ENCODE assay signal across 1 cellular context in the genomic region with DNA sequence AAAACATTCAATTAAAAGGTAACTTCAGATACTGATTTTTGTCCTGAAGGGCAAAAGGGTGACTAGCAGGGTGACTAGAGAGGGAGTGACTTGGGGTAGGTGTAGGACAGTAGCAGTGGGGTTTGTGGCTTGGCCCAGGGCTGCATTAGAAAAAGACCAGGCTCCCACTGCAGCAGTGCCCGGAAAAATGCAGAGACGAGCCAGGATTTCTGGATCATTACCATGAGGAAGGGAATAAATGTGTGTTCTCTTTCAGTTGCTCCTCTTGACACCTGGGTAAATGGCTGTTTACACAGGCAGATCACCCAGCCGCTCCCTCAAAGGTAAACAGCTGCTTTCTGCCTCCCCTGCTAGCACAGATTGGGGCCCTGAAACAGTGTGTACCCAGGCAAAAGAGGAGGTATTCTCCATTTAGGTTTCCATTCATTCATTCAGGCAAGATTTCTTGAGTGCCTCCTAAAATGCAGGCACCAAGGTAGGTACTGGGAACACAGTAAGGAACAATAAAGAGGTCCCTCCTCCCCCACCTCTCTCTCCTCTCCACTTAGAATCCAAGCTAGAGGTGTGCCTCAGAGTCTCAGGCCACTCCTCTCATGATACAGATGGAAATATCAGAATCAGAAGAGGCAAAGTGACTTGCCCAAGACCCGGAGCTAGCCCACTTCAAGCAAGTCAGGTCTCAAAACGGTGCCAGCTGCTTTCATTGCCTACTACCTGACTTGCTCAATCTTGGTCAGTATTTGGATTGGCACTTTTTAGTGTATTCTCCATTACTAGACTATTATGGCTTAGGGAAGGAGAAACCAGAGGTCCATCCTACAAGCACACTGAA.
TF ChIP-seq lines count a peak whose summit lies in the region.

No MANE protein-coding gene starts in this region.

TF ChIP-seq in HepG2, 621 proteins besides CTCF, POLR2A, EP300 and RAD21 (continued from another document and continues in another):
- TF ChIP-seq HOXA9 (CRISPR knock-in tag; IDR thresholded peaks at IDR 0.05; ENCODE audit: borderline replicate concordance) = no peak
- TF ChIP-seq, protein P1, sequence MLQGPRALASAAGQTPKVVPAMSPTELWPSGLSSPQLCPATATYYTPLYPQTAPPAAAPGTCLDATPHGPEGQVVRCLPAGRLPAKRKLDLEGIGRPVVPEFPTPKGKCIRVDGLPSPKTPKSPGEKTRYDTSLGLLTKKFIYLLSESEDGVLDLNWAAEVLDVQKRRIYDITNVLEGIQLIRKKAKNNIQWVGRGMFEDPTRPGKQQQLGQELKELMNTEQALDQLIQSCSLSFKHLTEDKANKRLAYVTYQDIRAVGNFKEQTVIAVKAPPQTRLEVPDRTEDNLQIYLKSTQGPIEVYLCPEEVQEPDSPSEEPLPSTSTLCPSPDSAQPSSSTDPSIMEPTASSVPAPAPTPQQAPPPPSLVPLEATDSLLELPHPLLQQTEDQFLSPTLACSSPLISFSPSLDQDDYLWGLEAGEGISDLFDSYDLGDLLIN (CRISPR knock-in tag; IDR thresholded peaks at IDR 0.05; ENCODE audit: borderline replicate concordance) = no peak
- TF ChIP-seq, protein P2, sequence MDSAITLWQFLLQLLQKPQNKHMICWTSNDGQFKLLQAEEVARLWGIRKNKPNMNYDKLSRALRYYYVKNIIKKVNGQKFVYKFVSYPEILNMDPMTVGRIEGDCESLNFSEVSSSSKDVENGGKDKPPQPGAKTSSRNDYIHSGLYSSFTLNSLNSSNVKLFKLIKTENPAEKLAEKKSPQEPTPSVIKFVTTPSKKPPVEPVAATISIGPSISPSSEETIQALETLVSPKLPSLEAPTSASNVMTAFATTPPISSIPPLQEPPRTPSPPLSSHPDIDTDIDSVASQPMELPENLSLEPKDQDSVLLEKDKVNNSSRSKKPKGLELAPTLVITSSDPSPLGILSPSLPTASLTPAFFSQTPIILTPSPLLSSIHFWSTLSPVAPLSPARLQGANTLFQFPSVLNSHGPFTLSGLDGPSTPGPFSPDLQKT (CRISPR knock-in tag; IDR thresholded peaks at IDR 0.05; ENCODE audit: borderline replicate concordance) = no peak
- 0 out of 2 replicates have a peak, but pooled peaks have one; percentile 29 for TF ChIP-seq ZNF598 (CRISPR knock-in tag; IDR thresholded peaks at IDR 0.05; ENCODE audit: borderline replicate concordance)
- TF ChIP-seq, protein P3, sequence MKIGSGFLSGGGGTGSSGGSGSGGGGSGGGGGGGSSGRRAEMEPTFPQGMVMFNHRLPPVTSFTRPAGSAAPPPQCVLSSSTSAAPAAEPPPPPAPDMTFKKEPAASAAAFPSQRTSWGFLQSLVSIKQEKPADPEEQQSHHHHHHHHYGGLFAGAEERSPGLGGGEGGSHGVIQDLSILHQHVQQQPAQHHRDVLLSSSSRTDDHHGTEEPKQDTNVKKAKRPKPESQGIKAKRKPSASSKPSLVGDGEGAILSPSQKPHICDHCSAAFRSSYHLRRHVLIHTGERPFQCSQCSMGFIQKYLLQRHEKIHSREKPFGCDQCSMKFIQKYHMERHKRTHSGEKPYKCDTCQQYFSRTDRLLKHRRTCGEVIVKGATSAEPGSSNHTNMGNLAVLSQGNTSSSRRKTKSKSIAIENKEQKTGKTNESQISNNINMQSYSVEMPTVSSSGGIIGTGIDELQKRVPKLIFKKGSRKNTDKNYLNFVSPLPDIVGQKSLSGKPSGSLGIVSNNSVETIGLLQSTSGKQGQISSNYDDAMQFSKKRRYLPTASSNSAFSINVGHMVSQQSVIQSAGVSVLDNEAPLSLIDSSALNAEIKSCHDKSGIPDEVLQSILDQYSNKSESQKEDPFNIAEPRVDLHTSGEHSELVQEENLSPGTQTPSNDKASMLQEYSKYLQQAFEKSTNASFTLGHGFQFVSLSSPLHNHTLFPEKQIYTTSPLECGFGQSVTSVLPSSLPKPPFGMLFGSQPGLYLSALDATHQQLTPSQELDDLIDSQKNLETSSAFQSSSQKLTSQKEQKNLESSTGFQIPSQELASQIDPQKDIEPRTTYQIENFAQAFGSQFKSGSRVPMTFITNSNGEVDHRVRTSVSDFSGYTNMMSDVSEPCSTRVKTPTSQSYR (CRISPR knock-in tag; IDR thresholded peaks at IDR 0.05; ENCODE audit: borderline replicate concordance) = 0 out of 2 replicates have a peak, but pooled peaks have one; percentile 10
- TF ChIP-seq ISL2 (CRISPR knock-in tag; IDR thresholded peaks at IDR 0.05) = peak; percentile 58
- TF ChIP-seq TP53 (CRISPR knock-in tag; conservative IDR thresholded peaks at IDR 0.05) = no peak
- TF ChIP-seq TAF1 (CRISPR knock-in tag; IDR thresholded peaks at IDR 0.05) = no peak
- TF ChIP-seq, protein P4, sequence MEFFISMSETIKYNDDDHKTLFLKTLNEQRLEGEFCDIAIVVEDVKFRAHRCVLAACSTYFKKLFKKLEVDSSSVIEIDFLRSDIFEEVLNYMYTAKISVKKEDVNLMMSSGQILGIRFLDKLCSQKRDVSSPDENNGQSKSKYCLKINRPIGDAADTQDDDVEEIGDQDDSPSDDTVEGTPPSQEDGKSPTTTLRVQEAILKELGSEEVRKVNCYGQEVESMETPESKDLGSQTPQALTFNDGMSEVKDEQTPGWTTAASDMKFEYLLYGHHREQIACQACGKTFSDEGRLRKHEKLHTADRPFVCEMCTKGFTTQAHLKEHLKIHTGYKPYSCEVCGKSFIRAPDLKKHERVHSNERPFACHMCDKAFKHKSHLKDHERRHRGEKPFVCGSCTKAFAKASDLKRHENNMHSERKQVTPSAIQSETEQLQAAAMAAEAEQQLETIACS (CRISPR knock-in tag; IDR thresholded peaks at IDR 0.05) = no peak
- TF ChIP-seq, protein P5, sequence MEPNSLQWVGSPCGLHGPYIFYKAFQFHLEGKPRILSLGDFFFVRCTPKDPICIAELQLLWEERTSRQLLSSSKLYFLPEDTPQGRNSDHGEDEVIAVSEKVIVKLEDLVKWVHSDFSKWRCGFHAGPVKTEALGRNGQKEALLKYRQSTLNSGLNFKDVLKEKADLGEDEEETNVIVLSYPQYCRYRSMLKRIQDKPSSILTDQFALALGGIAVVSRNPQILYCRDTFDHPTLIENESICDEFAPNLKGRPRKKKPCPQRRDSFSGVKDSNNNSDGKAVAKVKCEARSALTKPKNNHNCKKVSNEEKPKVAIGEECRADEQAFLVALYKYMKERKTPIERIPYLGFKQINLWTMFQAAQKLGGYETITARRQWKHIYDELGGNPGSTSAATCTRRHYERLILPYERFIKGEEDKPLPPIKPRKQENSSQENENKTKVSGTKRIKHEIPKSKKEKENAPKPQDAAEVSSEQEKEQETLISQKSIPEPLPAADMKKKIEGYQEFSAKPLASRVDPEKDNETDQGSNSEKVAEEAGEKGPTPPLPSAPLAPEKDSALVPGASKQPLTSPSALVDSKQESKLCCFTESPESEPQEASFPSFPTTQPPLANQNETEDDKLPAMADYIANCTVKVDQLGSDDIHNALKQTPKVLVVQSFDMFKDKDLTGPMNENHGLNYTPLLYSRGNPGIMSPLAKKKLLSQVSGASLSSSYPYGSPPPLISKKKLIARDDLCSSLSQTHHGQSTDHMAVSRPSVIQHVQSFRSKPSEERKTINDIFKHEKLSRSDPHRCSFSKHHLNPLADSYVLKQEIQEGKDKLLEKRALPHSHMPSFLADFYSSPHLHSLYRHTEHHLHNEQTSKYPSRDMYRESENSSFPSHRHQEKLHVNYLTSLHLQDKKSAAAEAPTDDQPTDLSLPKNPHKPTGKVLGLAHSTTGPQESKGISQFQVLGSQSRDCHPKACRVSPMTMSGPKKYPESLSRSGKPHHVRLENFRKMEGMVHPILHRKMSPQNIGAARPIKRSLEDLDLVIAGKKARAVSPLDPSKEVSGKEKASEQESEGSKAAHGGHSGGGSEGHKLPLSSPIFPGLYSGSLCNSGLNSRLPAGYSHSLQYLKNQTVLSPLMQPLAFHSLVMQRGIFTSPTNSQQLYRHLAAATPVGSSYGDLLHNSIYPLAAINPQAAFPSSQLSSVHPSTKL (CRISPR knock-in tag; IDR thresholded peaks at IDR 0.05) = peak; percentile 88
- TF ChIP-seq FOXK1 (CRISPR knock-in tag; IDR thresholded peaks at IDR 0.05; ENCODE audit: borderline replicate concordance, low read depth) = peak; percentile 92
- TF ChIP-seq FOXO1 (CRISPR knock-in tag; IDR thresholded peaks at IDR 0.05) = peak; percentile 92
- 0 out of 2 replicates have a peak, but pooled peaks have one; percentile 4 for TF ChIP-seq HNF4G (IDR thresholded peaks at IDR 0.05; ENCODE audit: borderline replicate concordance, low read depth, low read length)
- TF ChIP-seq HNF4G (CRISPR knock-in tag; IDR thresholded peaks at IDR 0.05; ENCODE audit: borderline replicate concordance, low read depth) = no peak
- TF ChIP-seq ZNF12 (CRISPR knock-in tag; IDR thresholded peaks at IDR 0.05) = peak; percentile 10; the same call in 1 of the 2 replicates
- TF ChIP-seq ZBTB20 (CRISPR knock-in tag; IDR thresholded peaks at IDR 0.05; ENCODE audit: borderline replicate concordance, low read depth) = no peak; the same call in 1 of the 2 replicates
- TF ChIP-seq NAIF1 (CRISPR knock-in tag; IDR thresholded peaks at IDR 0.05; ENCODE audit: borderline replicate concordance) = no peak
- TF ChIP-seq ZFP41 (CRISPR knock-in tag; IDR thresholded peaks at IDR 0.05; ENCODE audit: borderline replicate concordance) = no peak
- TF ChIP-seq KLF16 (CRISPR knock-in tag; IDR thresholded peaks at IDR 0.05) = peak in 1 of 2 experiments; percentile 64; a peak in 1 of 4 replicates
- no peak for TF ChIP-seq AHR (CRISPR knock-in tag; IDR thresholded peaks at IDR 0.05)
- TF ChIP-seq, protein P6, sequence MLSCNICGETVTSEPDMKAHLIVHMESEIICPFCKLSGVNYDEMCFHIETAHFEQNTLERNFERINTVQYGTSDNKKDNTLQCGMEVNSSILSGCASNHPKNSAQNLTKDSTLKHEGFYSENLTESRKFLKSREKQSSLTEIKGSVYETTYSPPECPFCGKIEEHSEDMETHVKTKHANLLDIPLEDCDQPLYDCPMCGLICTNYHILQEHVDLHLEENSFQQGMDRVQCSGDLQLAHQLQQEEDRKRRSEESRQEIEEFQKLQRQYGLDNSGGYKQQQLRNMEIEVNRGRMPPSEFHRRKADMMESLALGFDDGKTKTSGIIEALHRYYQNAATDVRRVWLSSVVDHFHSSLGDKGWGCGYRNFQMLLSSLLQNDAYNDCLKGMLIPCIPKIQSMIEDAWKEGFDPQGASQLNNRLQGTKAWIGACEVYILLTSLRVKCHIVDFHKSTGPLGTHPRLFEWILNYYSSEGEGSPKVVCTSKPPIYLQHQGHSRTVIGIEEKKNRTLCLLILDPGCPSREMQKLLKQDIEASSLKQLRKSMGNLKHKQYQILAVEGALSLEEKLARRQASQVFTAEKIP (CRISPR knock-in tag; IDR thresholded peaks at IDR 0.05; ENCODE audit: borderline replicate concordance) = no peak
- no peak for TF ChIP-seq SIX4 (CRISPR knock-in tag; IDR thresholded peaks at IDR 0.05)
- TF ChIP-seq DR1 (CRISPR knock-in tag; IDR thresholded peaks at IDR 0.05) = no peak
- TF ChIP-seq, protein P7, sequence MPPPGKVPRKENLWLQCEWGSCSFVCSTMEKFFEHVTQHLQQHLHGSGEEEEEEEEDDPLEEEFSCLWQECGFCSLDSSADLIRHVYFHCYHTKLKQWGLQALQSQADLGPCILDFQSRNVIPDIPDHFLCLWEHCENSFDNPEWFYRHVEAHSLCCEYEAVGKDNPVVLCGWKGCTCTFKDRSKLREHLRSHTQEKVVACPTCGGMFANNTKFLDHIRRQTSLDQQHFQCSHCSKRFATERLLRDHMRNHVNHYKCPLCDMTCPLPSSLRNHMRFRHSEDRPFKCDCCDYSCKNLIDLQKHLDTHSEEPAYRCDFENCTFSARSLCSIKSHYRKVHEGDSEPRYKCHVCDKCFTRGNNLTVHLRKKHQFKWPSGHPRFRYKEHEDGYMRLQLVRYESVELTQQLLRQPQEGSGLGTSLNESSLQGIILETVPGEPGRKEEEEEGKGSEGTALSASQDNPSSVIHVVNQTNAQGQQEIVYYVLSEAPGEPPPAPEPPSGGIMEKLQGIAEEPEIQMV (CRISPR knock-in tag; IDR thresholded peaks at IDR 0.05; ENCODE audit: low read depth) = no peak; the same call in 1 of the 2 replicates
- no peak for TF ChIP-seq KLF12 (CRISPR knock-in tag; IDR thresholded peaks at IDR 0.05; ENCODE audit: borderline replicate concordance)
- TF ChIP-seq, protein P8, sequence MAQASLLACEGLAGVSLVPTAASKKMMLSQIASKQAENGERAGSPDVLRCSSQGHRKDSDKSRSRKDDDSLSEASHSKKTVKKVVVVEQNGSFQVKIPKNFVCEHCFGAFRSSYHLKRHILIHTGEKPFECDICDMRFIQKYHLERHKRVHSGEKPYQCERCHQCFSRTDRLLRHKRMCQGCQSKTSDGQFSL (CRISPR knock-in tag; IDR thresholded peaks at IDR 0.05) = no peak
- 0 out of 2 replicates have a peak, but pooled peaks have one; percentile 36 for TF ChIP-seq KDM5B (CRISPR knock-in tag; IDR thresholded peaks at IDR 0.05; ENCODE audit: borderline replicate concordance)
- TF ChIP-seq, protein P9, sequence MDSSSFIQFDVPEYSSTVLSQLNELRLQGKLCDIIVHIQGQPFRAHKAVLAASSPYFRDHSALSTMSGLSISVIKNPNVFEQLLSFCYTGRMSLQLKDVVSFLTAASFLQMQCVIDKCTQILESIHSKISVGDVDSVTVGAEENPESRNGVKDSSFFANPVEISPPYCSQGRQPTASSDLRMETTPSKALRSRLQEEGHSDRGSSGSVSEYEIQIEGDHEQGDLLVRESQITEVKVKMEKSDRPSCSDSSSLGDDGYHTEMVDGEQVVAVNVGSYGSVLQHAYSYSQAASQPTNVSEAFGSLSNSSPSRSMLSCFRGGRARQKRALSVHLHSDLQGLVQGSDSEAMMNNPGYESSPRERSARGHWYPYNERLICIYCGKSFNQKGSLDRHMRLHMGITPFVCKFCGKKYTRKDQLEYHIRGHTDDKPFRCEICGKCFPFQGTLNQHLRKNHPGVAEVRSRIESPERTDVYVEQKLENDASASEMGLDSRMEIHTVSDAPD (CRISPR knock-in tag; IDR thresholded peaks at IDR 0.05) = 0 out of 2 replicates have a peak, but pooled peaks have one; percentile 24
- peak; percentile 55; the same call in 1 of the 2 replicates for TF ChIP-seq TCF7 (IDR thresholded peaks at IDR 0.05; ENCODE audit: low read depth)
- TF ChIP-seq ELF1 (CRISPR knock-in tag; IDR thresholded peaks at IDR 0.05) = no peak
- TF ChIP-seq ZZZ3 (CRISPR knock-in tag; IDR thresholded peaks at IDR 0.05; ENCODE audit: borderline replicate concordance) = 0 out of 2 replicates have a peak, but pooled peaks have one; percentile 31
- no peak for TF ChIP-seq RBAK (CRISPR knock-in tag; IDR thresholded peaks at IDR 0.05)
- TF ChIP-seq ZNF775 (CRISPR knock-in tag; IDR thresholded peaks at IDR 0.05; ENCODE audit: borderline replicate concordance) = no peak
- peak; percentile 57; the same call in 1 of the 2 replicates for TF ChIP-seq NR2F6 (IDR thresholded peaks at IDR 0.05)
- TF ChIP-seq NR2F6 (CRISPR knock-in tag; IDR thresholded peaks at IDR 0.05) = no peak; the same call in 1 of the 2 replicates
- no peak for TF ChIP-seq ZNF879 (CRISPR knock-in tag; IDR thresholded peaks at IDR 0.05)
- TF ChIP-seq, protein P10, sequence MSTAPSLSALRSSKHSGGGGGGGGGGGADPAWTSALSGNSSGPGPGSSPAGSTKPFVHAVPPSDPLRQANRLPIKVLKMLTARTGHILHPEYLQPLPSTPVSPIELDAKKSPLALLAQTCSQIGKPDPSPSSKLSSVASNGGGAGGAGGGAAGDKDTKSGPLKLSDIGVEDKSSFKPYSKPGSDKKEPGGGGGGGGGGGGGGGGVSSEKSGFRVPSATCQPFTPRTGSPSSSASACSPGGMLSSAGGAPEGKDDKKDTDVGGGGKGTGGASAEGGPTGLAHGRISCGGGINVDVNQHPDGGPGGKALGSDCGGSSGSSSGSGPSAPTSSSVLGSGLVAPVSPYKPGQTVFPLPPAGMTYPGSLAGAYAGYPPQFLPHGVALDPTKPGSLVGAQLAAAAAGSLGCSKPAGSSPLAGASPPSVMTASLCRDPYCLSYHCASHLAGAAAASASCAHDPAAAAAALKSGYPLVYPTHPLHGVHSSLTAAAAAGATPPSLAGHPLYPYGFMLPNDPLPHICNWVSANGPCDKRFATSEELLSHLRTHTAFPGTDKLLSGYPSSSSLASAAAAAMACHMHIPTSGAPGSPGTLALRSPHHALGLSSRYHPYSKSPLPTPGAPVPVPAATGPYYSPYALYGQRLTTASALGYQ (CRISPR knock-in tag; IDR thresholded peaks at IDR 0.05) = peak; percentile 77; the same call in 1 of the 2 replicates
